23 cellular contexts compared by ENCODE assay signal in the genomic region with DNA sequence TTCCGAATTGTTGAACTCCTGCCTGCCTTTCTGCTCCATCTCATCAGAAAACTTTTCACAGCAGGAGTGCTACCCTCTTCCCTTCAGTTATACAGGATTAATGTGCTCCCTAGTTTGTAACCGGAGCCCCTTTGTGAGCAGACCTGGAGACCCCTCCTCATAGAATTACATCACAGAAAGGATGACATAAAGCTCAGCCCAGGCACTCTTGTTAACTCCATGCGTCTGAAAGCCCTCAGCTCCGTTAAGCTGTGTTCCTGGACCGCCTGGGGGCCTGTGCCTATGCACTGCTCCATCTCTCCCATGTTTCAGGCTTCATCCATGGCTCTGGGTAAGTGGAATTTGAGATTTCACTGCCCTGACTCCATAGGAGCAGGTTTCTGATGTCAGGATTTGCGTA. TPM values are rescaled to one million over a fixed set of nuclear protein-coding genes. Genes with fewer than 3 reads are reported as not detected.
"Had no signal": no experiment of that assay in that cellular context is flagged by ENCODE, and none has a peak within 500 bp of the region (broad histone marks: within the 10 kb centered on the region; RNA-seq: fewer than 3 reads in every experiment).

No MANE protein-coding gene starts in this region.

- ATAC-seq: activated CD4-positive, alpha-beta T cell treated with anti-CD3 and anti-CD28 coated beads for 36 hours; activated T-cell treated with anti-CD3 and anti-CD28 coated beads, Interleukin-2, amount 50 U/mL, for 72 hours; T-helper 17 cell had no signal

- H3K27ac Mint-ChIP-seq: activated CD4-positive, alpha-beta memory T cell treated with anti-CD3 and anti-CD28 coated beads, Interleukin-2, amount 10 ng/mL, durations not matched to agents 7 days and 5 days; activated CD4-positive, alpha-beta T cell treated with anti-CD3 and anti-CD28 coated beads for 36 hours; activated naive CD4-positive, alpha-beta T cell treated with anti-CD3 and anti-CD28 coated beads, Interleukin-2, amount 10 ng/mL, durations not matched to agents 7 days and 5 days; activated naive CD8-positive, alpha-beta T cell treated with anti-CD3 and anti-CD28 coated beads for 36 hours; activated T-cell treated with anti-CD3 and anti-CD28 coated beads, Interleukin-2, amount 50 U/mL, for 72 hours; activated T-helper 2 cell treated with anti-CD3 and anti-CD28 coated beads, Interferon-gamma antibody, Interleukin-2, Interleukin-4, amounts not matched to agents 10 μg/mL and 5 μg/mL and 100 μg/mL, durations not matched to agents 14 hours and 24 hours and 36 hours; IgD-negative memory B cell; T-helper 17 cell had no signal

- H3K4me3 ChIP-seq: PC-9 had no signal

- H3K4me1 Mint-ChIP-seq: activated CD4-positive, alpha-beta memory T cell treated with anti-CD3 and anti-CD28 coated beads, Interleukin-2, amount 10 ng/mL, durations not matched to agents 7 days and 5 days; activated CD4-positive, alpha-beta T cell treated with anti-CD3 and anti-CD28 coated beads for 36 hours; activated naive CD4-positive, alpha-beta T cell treated with anti-CD3 and anti-CD28 coated beads, Interleukin-2, amount 10 ng/mL, durations not matched to agents 7 days and 5 days; activated naive CD8-positive, alpha-beta T cell treated with anti-CD3 and anti-CD28 coated beads for 36 hours; IgD-negative memory B cell; T-helper 17 cell had no signal

- H3K4me3 Mint-ChIP-seq: activated CD4-positive, alpha-beta memory T cell treated with anti-CD3 and anti-CD28 coated beads, Interleukin-2, amount 10 ng/mL, durations not matched to agents 7 days and 5 days; activated CD4-positive, alpha-beta T cell treated with anti-CD3 and anti-CD28 coated beads for 36 hours; activated naive CD4-positive, alpha-beta T cell treated with anti-CD3 and anti-CD28 coated beads, Interleukin-2, amount 10 ng/mL, durations not matched to agents 7 days and 5 days; activated naive CD8-positive, alpha-beta T cell treated with anti-CD3 and anti-CD28 coated beads for 36 hours; activated T-cell treated with anti-CD3 and anti-CD28 coated beads, Interleukin-2, amount 50 U/mL, for 72 hours; IgD-negative memory B cell; T-helper 17 cell had no signal

- H3K36me3 Mint-ChIP-seq: activated naive CD4-positive, alpha-beta T cell treated with anti-CD3 and anti-CD28 coated beads, Interleukin-2, amount 10 ng/mL, durations not matched to agents 7 days and 5 days; activated naive CD8-positive, alpha-beta T cell treated with anti-CD3 and anti-CD28 coated beads for 36 hours; IgD-negative memory B cell had no signal

- H3K27ac ChIP-seq: PC-9 had no signal

- DNase-seq: activated CD4-positive, alpha-beta memory T cell treated with anti-CD3 and anti-CD28 coated beads, Interleukin-2, amount 10 ng/mL, durations not matched to agents 7 days and 5 days; activated CD4-positive, alpha-beta T cell treated with anti-CD3 and anti-CD28 coated beads for 36 hours; activated CD4-positive, alpha-beta T cell treated with anti-CD3 and anti-CD28 coated beads, Interleukin-2, amount 50 U/mL, for 1 hour; activated gamma-delta T cell treated with Interleukin-2 at 50 U/mL for 16 hours; activated naive CD4-positive, alpha-beta T cell treated with anti-CD3 and anti-CD28 coated beads, Interleukin-2, amount 10 ng/mL, durations not matched to agents 7 days and 5 days; activated naive CD8-positive, alpha-beta T cell treated with anti-CD3 and anti-CD28 coated beads for 36 hours; activated T-cell treated with anti-CD3 and anti-CD28 coated beads for 4 hours; activated T-cell treated with anti-CD3 and anti-CD28 coated beads, Interleukin-2, amount 50 U/mL, for 72 hours; KG1; NCI-H1048; NCI-H146; NCI-H187 treated with DMSO at 0.1 percent for 48 hours; NCI-H2081 treated with DMSO at 0.1 percent for 48 hours; NCI-H226; NCI-H526; NCI-H774; PC-9; SHP77 treated with DMSO at 0.1 percent for 48 hours; T-helper 17 cell; T-helper 9 cell had no signal

- H3K9me3 Mint-ChIP-seq: activated CD4-positive, alpha-beta memory T cell treated with anti-CD3 and anti-CD28 coated beads, Interleukin-2, amount 10 ng/mL, durations not matched to agents 7 days and 5 days; activated naive CD4-positive, alpha-beta T cell treated with anti-CD3 and anti-CD28 coated beads, Interleukin-2, amount 10 ng/mL, durations not matched to agents 7 days and 5 days; activated naive CD8-positive, alpha-beta T cell treated with anti-CD3 and anti-CD28 coated beads for 36 hours; activated T-cell treated with anti-CD3 and anti-CD28 coated beads, Interleukin-2, amount 50 U/mL, for 72 hours; activated T-helper 2 cell treated with anti-CD3 and anti-CD28 coated beads, Interferon-gamma antibody, Interleukin-2, Interleukin-4, amounts not matched to agents 10 μg/mL and 5 μg/mL and 100 μg/mL, durations not matched to agents 14 hours and 24 hours and 36 hours; IgD-negative memory B cell had no signal

RNA-seq across cellular contexts. Expression of a gene that starts 7.6 kb away (rescaled TPM):
- total RNA-seq: activated CD4-positive, alpha-beta memory T cell treated with anti-CD3 and anti-CD28 coated beads, Interleukin-2, amount 10 ng/mL, durations not matched to agents 7 days and 5 days; M059J; PC-9 had no signal
- polyA plus RNA-seq: IgD-negative memory B cell had no signal
